9 cellular contexts compared by ENCODE assay signal in the genomic region with DNA sequence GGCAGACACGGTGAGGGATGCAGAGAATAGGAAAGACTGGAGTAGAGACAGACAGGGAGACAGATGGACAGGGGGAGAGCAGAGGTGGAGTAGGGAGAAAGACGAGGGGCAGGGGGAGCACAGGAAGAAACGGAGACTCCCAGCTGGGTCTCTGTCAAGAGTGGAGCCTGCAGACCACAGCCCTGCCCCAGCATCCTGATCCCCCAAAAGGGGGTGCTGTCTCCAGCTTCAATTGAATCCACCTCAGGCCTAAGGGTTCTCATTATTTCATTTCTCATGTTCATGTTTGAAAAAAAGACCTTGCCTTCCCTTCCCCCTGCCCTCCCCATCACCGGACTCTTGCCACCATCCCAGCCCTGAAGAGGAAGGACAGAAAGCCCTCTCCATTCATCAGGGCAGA.
"Had no signal": no experiment of that assay in that cellular context is flagged by ENCODE, and none has a peak within 500 bp of the region (broad histone marks: within the 10 kb centered on the region; RNA-seq: fewer than 3 reads in every experiment).

No MANE protein-coding gene starts in this region.

- DNase-seq: activated CD4-positive, alpha-beta T cell treated with anti-CD3 and anti-CD28 coated beads, Interleukin-2, amount 50 U/mL, for 1 hour; amygdala; esophagus squamous epithelium; left ventricle myocardium superior; stimulated activated CD4-positive, alpha-beta T cell treated with anti-CD3 and anti-CD28 coated beads, Interleukin-4, amount 100 ng/mL, for 4 hours; stimulated activated naive CD8-positive, alpha-beta T cell treated with anti-CD3 and anti-CD28 coated beads, Interleukin-15, amount 100 ng/mL, for 72 hours; T-helper 2 cell had no signal

- H3K4me1 ChIP-seq: parathyroid adenoma had no signal

- H2AFZ ChIP-seq: parathyroid adenoma had no signal

- H3K9ac ChIP-seq: parathyroid adenoma had no signal

- H3K36me3 ChIP-seq: esophagus squamous epithelium, thoracic aorta had no signal

- H3K27ac ChIP-seq: esophagus squamous epithelium, parathyroid adenoma, thoracic aorta had no signal

- H3K27me3 ChIP-seq: esophagus squamous epithelium had no signal

- H3K4me3 ChIP-seq: esophagus squamous epithelium, thoracic aorta had no signal

- H3K9me3 ChIP-seq: esophagus squamous epithelium, thoracic aorta had no signal
